22 cellular contexts compared by ENCODE assay signal in the genomic region with DNA sequence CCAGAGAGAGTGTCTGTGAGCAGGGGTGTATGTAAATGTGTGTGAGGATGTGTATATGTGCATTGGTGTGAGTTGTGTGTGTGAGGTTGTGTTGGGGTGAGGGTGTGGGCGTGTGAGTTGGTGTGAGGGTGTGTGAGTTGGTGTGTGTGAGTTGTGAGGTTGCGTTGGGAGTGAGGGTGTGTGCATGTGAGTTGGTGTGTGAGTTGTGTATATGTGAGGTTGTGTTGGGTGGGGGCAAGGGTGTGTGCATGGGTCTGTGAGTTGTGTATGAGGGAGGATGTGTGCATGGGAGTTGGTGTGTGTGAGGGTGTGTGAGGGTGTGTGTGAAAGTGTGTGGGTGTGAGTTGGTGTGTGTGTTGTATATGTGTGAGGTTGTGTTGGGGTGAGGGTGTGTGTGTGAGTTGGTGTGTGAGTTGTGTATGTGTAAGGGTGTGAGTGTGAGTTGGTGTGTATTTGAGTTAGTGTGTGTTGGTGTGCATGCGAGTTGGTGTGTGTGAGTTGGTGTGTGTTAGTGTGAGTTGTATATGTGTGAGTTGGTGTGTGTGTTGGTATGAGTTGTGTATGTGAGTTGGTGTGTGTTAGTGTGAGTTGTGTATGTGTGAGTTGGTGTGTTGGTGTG.
A peak's percentile ranks its signal among the peaks of the same experiment; 100 is the strongest.
DNase-seq lines count a peak whose midpoint lies in the region; ATAC-seq, FAIRE-seq and TF ChIP-seq lines count a peak whose summit lies in the region.
"Had no signal": no experiment of that assay in that cellular context is flagged by ENCODE, and none has a peak within 500 bp of the region (broad histone marks: within the 10 kb centered on the region; RNA-seq: fewer than 3 reads in every experiment).

No MANE protein-coding gene starts in this region.

- H4K20me1 ChIP-seq in GM12878 (ENCODE audit: control insufficient read depth, insufficient read depth), result no peaks in the 10 kb centered on the region

- H3K23ac ChIP-seq in mesendoderm (ENCODE audit: low read length), result no peak overlapping the region

- no peak overlapping the region for H4K5ac ChIP-seq in mesendoderm (ENCODE audit: low read length)

- H2BK120ac ChIP-seq in mesendoderm (ENCODE audit: low read depth, low read length), result no peak overlapping the region

- H3K9ac ChIP-seq in GM12878 (ENCODE audit: control insufficient read depth, insufficient read depth, low read length), result no peak overlapping the region
- no peak overlapping the region for H3K9ac ChIP-seq in mesendoderm (ENCODE audit: low read length)

- no peak overlapping the region for H3K27ac Mint-ChIP-seq in CD8-positive, alpha-beta memory T cell
- H3K27ac Mint-ChIP-seq: activated CD8-positive, alpha-beta T cell treated with anti-CD3 and anti-CD28 coated beads, Interleukin-2, amount 10 ng/mL, durations not matched to agents 7 days and 5 days; activated naive CD8-positive, alpha-beta T cell treated with anti-CD3 and anti-CD28 coated beads, Interleukin-2, amount 10 ng/mL, durations not matched to agents 7 days and 5 days; CD4-positive, alpha-beta T cell; natural killer cell; stimulated activated naive CD8-positive, alpha-beta T cell treated with anti-CD3 and anti-CD28 coated beads, Interleukin-15, Interleukin-2, amounts not matched to agents 100 ng/mL and 50 ng/mL, for 24 hours had no signal

- no peak for TF ChIP-seq CTCF in HEK293 (tag by site-specific recombination; IDR thresholded peaks at IDR 0.05)
- TF ChIP-seq CTCF in GM12878 (IDR thresholded peaks at IDR 0.05 in 2 of 3, conservative IDR thresholded peaks at IDR 0.05 in 1 of 3; ENCODE audit: control insufficient read depth in 2 of 3, extremely low read depth in 1 of 3, insufficient read depth in 1 of 3, low read depth in 3 of 3, low read length in 3 of 3), result no peak
- TF ChIP-seq CTCF in vagina (IDR thresholded peaks at IDR 0.05), result no peak

- peaks cover 5 to 12% (median 6%) of the 10 kb centered on the region in 3 donors for H3K4me1 Mint-ChIP-seq in CD8-positive, alpha-beta memory T cell

- H3K36me3 ChIP-seq in HEK293 (ENCODE audit: control insufficient read depth in 2 of 2, insufficient read depth in 1 of 2, low read length in 2 of 2) (no peaks in the 10 kb centered on the region), GM12878 (ENCODE audit: control insufficient read depth in 2 of 2, insufficient read depth in 2 of 2, low read length in 1 of 2) (no peaks in the 10 kb centered on the region), mesendoderm (ENCODE audit: control insufficient read depth, insufficient read depth, low read length) (no peaks in the 10 kb centered on the region), vagina (no peaks in the 10 kb centered on the region)
- no peaks in the 10 kb centered on the region for H3K36me3 ChIP-seq in CD8-positive, alpha-beta memory T cell (ENCODE audit: insufficient read depth, low read length)
- H3K36me3 ChIP-seq: tibial artery had no signal

- H2AK5ac ChIP-seq in mesendoderm (ENCODE audit: low read length), result peak overlapping the region; percentile 91

- SMC1A ChIA-PET in GM12878 (lab: Charles Lee; ENCODE audit: uncharacterized antibody, unreplicated experiment), result no interaction called here

- no peak for DNase-seq in GM12878 (ENCODE audit: low read depth, low spot score)
- no peak for DNase-seq in mesendoderm
- no peak for DNase-seq in vagina (ENCODE audit: extremely low spot score in 2 of 2)
- no peak for DNase-seq in CD8-positive, alpha-beta memory T cell
- DNase-seq in ureter (ENCODE audit: low spot score), result no peak
- DNase-seq: activated CD4-positive, alpha-beta T cell treated with anti-CD3 and anti-CD28 coated beads for 1 hour; activated CD8-positive, alpha-beta T cell treated with anti-CD3 and anti-CD28 coated beads, Interleukin-2, amount 10 ng/mL, durations not matched to agents 7 days and 5 days; activated effector memory CD4-positive, alpha-beta T cell treated with Interleukin-2 at 50 U/mL for 16 hours; activated naive CD8-positive, alpha-beta T cell treated with anti-CD3 and anti-CD28 coated beads, Interleukin-2, amount 10 ng/mL, durations not matched to agents 7 days and 5 days; CD4-positive, alpha-beta T cell; glutamatergic neuron; islet precursor cell; Karpas-422; left ventricle myocardium superior; midbrain; natural killer cell; NCI-H146; T-helper 2 cell; tibial artery had no signal

- H3K27ac ChIP-seq in HEK293 (ENCODE audit: extremely low read depth, low read depth, low read length) (no peak overlapping the region), GM12878 (ENCODE audit: control insufficient read depth, insufficient read depth) (no peak overlapping the region), mesendoderm (ENCODE audit: low read depth, low read length) (no peak overlapping the region), vagina (peak overlapping the region; percentile 61)
- no peak overlapping the region for H3K27ac ChIP-seq in CD8-positive, alpha-beta memory T cell (ENCODE audit: low read depth, low read length)

- H3K4me1 ChIP-seq in HEK293 (ENCODE audit: control insufficient read depth, insufficient read depth, low read length), result no peaks in the 10 kb centered on the region; the same call in 1 of the 2 replicates
- H3K4me1 ChIP-seq in GM12878 (ENCODE audit: control insufficient read depth, insufficient read depth, low read length), result peaks cover 5% of the 10 kb centered on the region; the same call in 1 of the 2 replicates
- H3K4me1 ChIP-seq in mesendoderm (ENCODE audit: control insufficient read depth, low read depth, low read length), result peaks cover 14% of the 10 kb centered on the region
- peaks cover 63% of the 10 kb centered on the region for H3K4me1 ChIP-seq in vagina
- peaks cover 16% of the 10 kb centered on the region for H3K4me1 ChIP-seq in CD8-positive, alpha-beta memory T cell (ENCODE audit: insufficient read depth, low read length)

- in situ Hi-C loops in GM12878 (cut with MboI), result no loop called here

- TF ChIP-seq RAD21 in GM12878 (IDR thresholded peaks at IDR 0.05; ENCODE audit: insufficient read depth, low read depth, low read length), result no peak

- peaks cover 2 to 3% of the 10 kb centered on the region in 2 donors for H3K27me3 Mint-ChIP-seq in CD8-positive, alpha-beta memory T cell
- H3K27me3 Mint-ChIP-seq: CD4-positive, alpha-beta T cell had no signal

- H2BK5ac ChIP-seq in mesendoderm (ENCODE audit: low read length), result peak overlapping the region; percentile 21

- H3K79me1 ChIP-seq in mesendoderm (ENCODE audit: low read length), result no peaks in the 10 kb centered on the region

- POLR2A ChIA-PET in HEK293 (lab: Yijun Ruan, JAX), result no interaction called here
- POLR2A ChIA-PET in GM12878 (lab: Charles Lee), result no interaction called here
- POLR2A ChIA-PET in CD8-positive, alpha-beta memory T cell (lab: Charles Lee), result no interaction called here

- H3K4me3 ChIP-seq in HEK293 (ENCODE audit: low read depth, low read length) (no peak overlapping the region), GM12878 (no peak overlapping the region), mesendoderm (ENCODE audit: low read length) (no peak overlapping the region), vagina (no peak overlapping the region)
- no peak overlapping the region for H3K4me3 ChIP-seq in CD8-positive, alpha-beta memory T cell (ENCODE audit: low read length)
- H3K4me3 ChIP-seq: tibial artery had no signal

- H3K9me3 Mint-ChIP-seq in CD8-positive, alpha-beta memory T cell, result no peaks in the 10 kb centered on the region
- H3K9me3 Mint-ChIP-seq: activated naive CD8-positive, alpha-beta T cell treated with anti-CD3 and anti-CD28 coated beads, Interleukin-2, amount 10 ng/mL, durations not matched to agents 7 days and 5 days; CD4-positive, alpha-beta T cell; natural killer cell; stimulated activated naive CD8-positive, alpha-beta T cell treated with anti-CD3 and anti-CD28 coated beads, Interleukin-15, Interleukin-2, amounts not matched to agents 100 ng/mL and 50 ng/mL, for 24 hours had no signal

- H3K27me3 ChIP-seq in GM12878 (replicated peaks in 1 of 2; ENCODE audit: control insufficient read depth in 2 of 2, insufficient read depth in 2 of 2, low read length in 1 of 2), result peaks cover 3 to 7% of the 10 kb centered on the region in 2 experiments; a peak in 3 of 4 replicates
- no peaks in the 10 kb centered on the region for H3K27me3 ChIP-seq in mesendoderm (ENCODE audit: insufficient read depth, low read length, poor library complexity)
- H3K27me3 ChIP-seq in vagina, result no peaks in the 10 kb centered on the region
- no peaks in the 10 kb centered on the region for H3K27me3 ChIP-seq in CD8-positive, alpha-beta memory T cell (ENCODE audit: insufficient read depth, low read length, poor library complexity, severe bottlenecking)
- H3K27me3 ChIP-seq: tibial artery had no signal

- CTCF ChIA-PET in HEK293 (lab: Yijun Ruan, JAX) (no interaction called here), GM12878 (lab: Yijun Ruan, JAX) (no interaction called here)
- CTCF ChIA-PET in CD8-positive, alpha-beta memory T cell (lab: Charles Lee), result interaction anchor here (0.9 kb wide), 1 partner anchor 166 kb away, joined by 3 read pairs; no protein-coding TSS in a partner anchor

- no peaks in the 10 kb centered on the region for H3K36me3 Mint-ChIP-seq in CD8-positive, alpha-beta memory T cell
- H3K36me3 Mint-ChIP-seq: activated naive CD8-positive, alpha-beta T cell treated with anti-CD3 and anti-CD28 coated beads, Interleukin-2, amount 10 ng/mL, durations not matched to agents 7 days and 5 days; natural killer cell had no signal

- RAD21 ChIA-PET in GM12878 (lab: Charles Lee; ENCODE audit: unreplicated experiment), result no interaction called here

- H3K56ac ChIP-seq in mesendoderm (ENCODE audit: low read length), result peak overlapping the region; percentile 54

- no TSS peak for BruUV-seq in GM12878 (replicated peaks; lab: Mats Ljungman, UMichigan)

- no peak for TF ChIP-seq EP300 in GM12878 (IDR thresholded peaks at IDR 0.05; ENCODE audit: borderline replicate concordance in 1 of 2, control insufficient read depth in 1 of 2, low read depth in 2 of 2, low read length in 2 of 2)

- intact Hi-C loops in GM12878 (cut with micrococcal nuclease; ENCODE audit: unreplicated experiment) (no loop called here), vagina (cut with DNase I) (loop anchor here (5.0 kb wide), 2 partner anchors 73 to 268 kb away; no protein-coding TSS in a partner anchor)

- TF ChIP-seq POLR2A in GM12878 (IDR thresholded peaks at IDR 0.05; ENCODE audit: low read depth, low read length) (no peak), vagina (IDR thresholded peaks at IDR 0.05) (no peak)

- no peak for FAIRE-seq in GM12878 (lab: Jason Lieb, UNC)

- H3K4me2 ChIP-seq in GM12878 (ENCODE audit: control insufficient read depth, insufficient read depth) (no peak overlapping the region), mesendoderm (ENCODE audit: low read length) (no peak overlapping the region)

- H3K4me3 Mint-ChIP-seq in CD8-positive, alpha-beta memory T cell, result no peak overlapping the region
- H3K4me3 Mint-ChIP-seq: activated CD8-positive, alpha-beta T cell treated with anti-CD3 and anti-CD28 coated beads, Interleukin-2, amount 10 ng/mL, durations not matched to agents 7 days and 5 days; activated naive CD8-positive, alpha-beta T cell treated with anti-CD3 and anti-CD28 coated beads, Interleukin-2, amount 10 ng/mL, durations not matched to agents 7 days and 5 days; CD4-positive, alpha-beta T cell; natural killer cell; stimulated activated naive CD8-positive, alpha-beta T cell treated with anti-CD3 and anti-CD28 coated beads, Interleukin-15, Interleukin-2, amounts not matched to agents 100 ng/mL and 50 ng/mL, for 24 hours had no signal

- no peak overlapping the region for H4K8ac ChIP-seq in mesendoderm (ENCODE audit: low read depth, low read length)

- no peak overlapping the region for H2BK15ac ChIP-seq in mesendoderm (replicated peaks; ENCODE audit: low read depth)

- no peaks in the 10 kb centered on the region for H3K79me2 ChIP-seq in GM12878 (ENCODE audit: control insufficient read depth, insufficient read depth, low read length)
- no peaks in the 10 kb centered on the region for H3K79me2 ChIP-seq in mesendoderm (ENCODE audit: control insufficient read depth, insufficient read depth, low read length)

- no peak for ATAC-seq in GM12878
- ATAC-seq in GM18519 (IDR thresholded peaks at IDR 0.05; ENCODE audit: low FRiP score, unreplicated experiment), result no peak
- ATAC-seq: activated CD8-positive, alpha-beta T cell treated with anti-CD3 and anti-CD28 coated beads, Interleukin-2, amount 10 ng/mL, durations not matched to agents 7 days and 5 days; left ventricle myocardium superior; natural killer cell had no signal

- no peak overlapping the region for H3K4ac ChIP-seq in mesendoderm (ENCODE audit: low read depth, low read length)

- H3K9me3 ChIP-seq in HEK293 (ENCODE audit: control insufficient read depth, insufficient read depth, low read depth, low read length), result no peaks in the 10 kb centered on the region
- H3K9me3 ChIP-seq in GM12878 (replicated peaks; ENCODE audit: control insufficient read depth, insufficient read depth, low read length), result no peaks in the 10 kb centered on the region
- no peaks in the 10 kb centered on the region for H3K9me3 ChIP-seq in vagina
- no peaks in the 10 kb centered on the region for H3K9me3 ChIP-seq in CD8-positive, alpha-beta memory T cell (ENCODE audit: low read length)
- H3K9me3 ChIP-seq: tibial artery had no signal

- no peak overlapping the region for H3K18ac ChIP-seq in mesendoderm (ENCODE audit: low read length)

- H2AFZ ChIP-seq in GM12878 (ENCODE audit: control insufficient read depth, low read depth, low read length), result no peak overlapping the region

- 72% methylated on average over 3 of the region's 3 CpGs for WGBS in GM12878 (ENCODE audit: insufficient coverage, insufficient replicate concordance, low lambda C conversion rate, missing lambda C conversion rate)
- WGBS in mesendoderm (ENCODE audit: extremely low coverage, insufficient coverage, low lambda C conversion rate), result 100% methylated on average over 3 of the region's 3 CpGs
